In genomic region chr1:179293340-179294327, GRCh38 we compare ENCODE assay signal across 2 cellular contexts.
A peak's percentile ranks its signal among the peaks of the same experiment; 100 is the strongest.
TF ChIP-seq lines count a peak whose summit lies in the region.

TSS of gene SOAT1 (plus strand) at chr1:179293797. CDS start at chr1:179302685, 8,888 bp downstream.

TF ChIP-seq in HCT116, 20 proteins besides CTCF, POLR2A, EP300 and RAD21 (continued from another document):
- TF ChIP-seq REST (IDR thresholded peaks at IDR 0.05; ENCODE audit: low read depth) (no peak), EZH2 (IDR thresholded peaks at IDR 0.05) (no peak), TCF7L2 (IDR thresholded peaks at IDR 0.05; ENCODE audit: borderline replicate concordance, extremely low read depth, insufficient read depth, insufficient read length) (no peak), SIN3A (IDR thresholded peaks at IDR 0.05; ENCODE audit: low read depth) (peak; percentile 80), JUND (IDR thresholded peaks at IDR 0.05) (no peak), MAX (IDR thresholded peaks at IDR 0.05) (peak; percentile 67), SP1 (IDR thresholded peaks at IDR 0.05; ENCODE audit: low read depth) (peak; percentile 39), ZBTB33 (IDR thresholded peaks at IDR 0.05; ENCODE audit: extremely low read depth, insufficient replicate concordance, low read length) (no peak), ATF3 (IDR thresholded peaks at IDR 0.05) (no peak), ZNF274 (IDR thresholded peaks at IDR 0.05; ENCODE audit: low read depth, low read length) (no peak), EGR1 (IDR thresholded peaks at IDR 0.05; ENCODE audit: low read depth) (peak; percentile 72), EZH2phosphoT487 (IDR thresholded peaks at IDR 0.05; ENCODE audit: borderline replicate concordance) (no peak), SRF (IDR thresholded peaks at IDR 0.05; ENCODE audit: low read depth) (no peak), ELF1 (IDR thresholded peaks at IDR 0.05; ENCODE audit: borderline replicate concordance, low read depth) (no peak), CBX3 (IDR thresholded peaks at IDR 0.05; ENCODE audit: low read depth) (no peak), YY1 (IDR thresholded peaks at IDR 0.05; ENCODE audit: extremely low read depth, insufficient replicate concordance, low read depth, low read length) (no peak)

TF ChIP-seq in SK-N-SH, 30 proteins besides CTCF, POLR2A, EP300 and RAD21 (continued from another document):
- TF ChIP-seq IRF3 (IDR thresholded peaks at IDR 0.05; ENCODE audit: low read depth, low read length): no peak
- peak; percentile 50 for TF ChIP-seq NRF1 (IDR thresholded peaks at IDR 0.05; ENCODE audit: low read depth, low read length)
- peak; percentile 88 for TF ChIP-seq RFX5 (IDR thresholded peaks at IDR 0.05; ENCODE audit: low read length)
- peak; percentile 65 for TF ChIP-seq MAX (IDR thresholded peaks at IDR 0.05; ENCODE audit: low read depth)
- no peak for TF ChIP-seq TEAD4 (IDR thresholded peaks at IDR 0.05; ENCODE audit: borderline replicate concordance, insufficient read depth)
- peak; percentile 91 for TF ChIP-seq NFIC (IDR thresholded peaks at IDR 0.05; ENCODE audit: borderline replicate concordance)
- no peak for TF ChIP-seq CHD2 (IDR thresholded peaks at IDR 0.05; ENCODE audit: low read length, partially characterized antibody)
- TF ChIP-seq SIN3A (IDR thresholded peaks at IDR 0.05; ENCODE audit: borderline replicate concordance, low read depth, low read length): peak; percentile 53; the same call in 1 of the 2 replicates
- peak; percentile 84 for TF ChIP-seq POLR2AphosphoS5 (IDR thresholded peaks at IDR 0.05; ENCODE audit: low read depth, low read length)
- no peak for TF ChIP-seq YY1 (IDR thresholded peaks at IDR 0.05; ENCODE audit: low read depth)
- peak; percentile 36; the same call in 1 of the 2 replicates for TF ChIP-seq RCOR1 (IDR thresholded peaks at IDR 0.05; ENCODE audit: low read length)
- TF ChIP-seq REST (IDR thresholded peaks at IDR 0.05; ENCODE audit: low read depth, low read length): no peak
- TF ChIP-seq TAF1 (IDR thresholded peaks at IDR 0.05; ENCODE audit: borderline replicate concordance, low read depth, low read length): peak; percentile 45; the same call in 1 of the 2 replicates
- TF ChIP-seq TCF12 (IDR thresholded peaks at IDR 0.05): no peak
- TF ChIP-seq SMC3 (IDR thresholded peaks at IDR 0.05; ENCODE audit: low read depth, low read length): no peak
